In the genomic region with DNA sequence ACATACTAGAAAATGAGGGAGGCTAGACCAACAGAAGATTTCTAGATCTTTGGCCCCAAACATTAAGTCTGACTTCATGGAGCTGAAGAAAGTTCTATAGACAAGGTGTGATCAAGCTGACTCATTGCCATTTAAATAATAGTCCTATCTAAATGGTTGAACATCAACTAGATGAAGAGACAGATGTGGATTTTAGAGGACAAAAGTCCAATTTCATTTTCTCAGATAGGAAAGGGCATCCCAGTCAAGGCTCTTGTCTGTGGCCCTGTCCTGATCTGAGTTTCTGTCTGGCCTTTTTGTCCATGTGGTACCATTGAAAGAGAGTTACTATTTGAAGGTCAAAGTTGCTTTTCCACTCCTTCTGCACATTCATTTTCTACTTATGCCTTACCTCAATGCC, we compare ENCODE assay signal across 16 cellular contexts.
"Had no signal": no experiment of that assay in that cellular context is flagged by ENCODE, and none has a peak within 500 bp of the region (broad histone marks: within the 10 kb centered on the region; RNA-seq: fewer than 3 reads in every experiment).

No MANE protein-coding gene starts in this region.

- H3K9me3 Mint-ChIP-seq: central memory CD8-positive, alpha-beta T cell; nephron; stimulated activated memory B cell treated with anti-CD40 and anti-IgM and Interleukin-4, amounts not matched to agents 10 μg/mL and 1 μg/mL and 100 μg/mL, for 72 hours had no signal

- H3K4me3 Mint-ChIP-seq: central memory CD8-positive, alpha-beta T cell; nephron; stimulated activated memory B cell treated with anti-CD40 and anti-IgM and Interleukin-4, amounts not matched to agents 10 μg/mL and 1 μg/mL and 100 μg/mL, for 72 hours had no signal

- H3K4me3 ChIP-seq: adrenal gland, body of pancreas, ovary, skin epidermis, tibial artery, vagina had no signal

- H3K27ac ChIP-seq: adrenal gland, ovary, tibial artery had no signal

- H3K9me3 ChIP-seq: adrenal gland, body of pancreas, ovary, tibial artery, vagina had no signal

- H3K36me3 ChIP-seq: adrenal gland, ovary, tibial artery, vagina had no signal

- H3K27me3 ChIP-seq: adrenal gland, body of pancreas, ovary, tibial artery, vagina had no signal

- DNase-seq: activated CD4-positive, alpha-beta T cell treated with anti-CD3 and anti-CD28 coated beads, Interleukin-2, amount 50 U/mL, for 1 hour; activated CD4-positive, CD25-positive, alpha-beta regulatory T cell; activated naive CD4-positive, alpha-beta T cell treated with anti-CD3 and anti-CD28 coated beads, Interleukin-2, amount 50 U/mL, for 16 hours; activated T-cell treated with anti-CD3 and anti-CD28 coated beads for 4 hours; adrenal gland; body of pancreas; effector memory CD4-positive, alpha-beta T cell; erythroblast; left cardiac atrium; ovary; tibial artery had no signal

- H3K27me3 Mint-ChIP-seq: central memory CD8-positive, alpha-beta T cell; stimulated activated memory B cell treated with anti-CD40 and anti-IgM and Interleukin-4, amounts not matched to agents 10 μg/mL and 1 μg/mL and 100 μg/mL, for 72 hours had no signal

- ATAC-seq: body of pancreas; left cardiac atrium; stimulated activated memory B cell treated with anti-CD40 and anti-IgM and Interleukin-4, amounts not matched to agents 10 μg/mL and 1 μg/mL and 100 μg/mL, for 72 hours had no signal

- H3K27ac Mint-ChIP-seq: nephron; stimulated activated memory B cell treated with anti-CD40 and anti-IgM and Interleukin-4, amounts not matched to agents 10 μg/mL and 1 μg/mL and 100 μg/mL, for 72 hours had no signal
